21 cellular contexts compared by ENCODE assay signal in genomic region chrX:144327515-144327914, GRCh38.
DNase-seq lines count a peak whose midpoint lies in the region; ATAC-seq and TF ChIP-seq lines count a peak whose summit lies in the region.
"Had no signal": no experiment of that assay in that cellular context is flagged by ENCODE, and none has a peak within 500 bp of the region (broad histone marks: within the 10 kb centered on the region; RNA-seq: fewer than 3 reads in every experiment).

No MANE protein-coding gene starts in this region.

- H3K9me3 Mint-ChIP-seq in CD8-positive, alpha-beta T cell: no peaks in the 10 kb centered on the region

- H3K9me3 ChIP-seq in mammary epithelial cell (replicated peaks; ENCODE audit: insufficient read depth, low read length) (peaks cover 2% of the 10 kb centered on the region), breast epithelium (no peaks in the 10 kb centered on the region), PC-3 (ENCODE audit: low read length) (no peaks in the 10 kb centered on the region)
- no peaks in the 10 kb centered on the region for H3K9me3 ChIP-seq in CD8-positive, alpha-beta T cell (ENCODE audit: low read length)
- H3K9me3 ChIP-seq: A549, MG63, SJSA1 had no signal

- H3K4me1 ChIP-seq in mammary epithelial cell (ENCODE audit: insufficient read depth, low read length): no peaks in the 10 kb centered on the region
- H3K4me1 ChIP-seq in breast epithelium: no peaks in the 10 kb centered on the region
- peaks cover 11% of the 10 kb centered on the region; the same call in 1 of the 2 replicates for H3K4me1 ChIP-seq in PC-3 (ENCODE audit: insufficient read depth, low read length)
- H3K4me1 ChIP-seq in CD8-positive, alpha-beta T cell (ENCODE audit: insufficient read depth, low read length): no peaks in the 10 kb centered on the region
- H3K4me1 ChIP-seq: A549, SJSA1 had no signal

- in situ Hi-C loops in mammary epithelial cell (cut with MboI; ENCODE audit: low sequenced_read_pairs in 2 of 2): no loop called here

- H3K79me2 ChIP-seq in mammary epithelial cell (ENCODE audit: insufficient read depth, low read length) (no peaks in the 10 kb centered on the region), PC-3 (ENCODE audit: low read length) (no peaks in the 10 kb centered on the region)

- H3K4me3 ChIP-seq in mammary epithelial cell (replicated peaks in 1 of 3; ENCODE audit: insufficient read depth in 1 of 3, low read depth in 2 of 3, low read length in 3 of 3): no peak overlapping the region
- no peak overlapping the region for H3K4me3 ChIP-seq in breast epithelium
- no peak overlapping the region for H3K4me3 ChIP-seq in PC-3 (ENCODE audit: low read length)
- no peak overlapping the region for H3K4me3 ChIP-seq in CD8-positive, alpha-beta T cell (ENCODE audit: low read depth, low read length)
- H3K4me3 ChIP-seq: A549, MG63, PC-9, SJSA1 had no signal

- no peak overlapping the region for H3K27ac Mint-ChIP-seq in CD8-positive, alpha-beta T cell

- CTCF ChIA-PET in mammary epithelial cell (lab: Charles Lee; ENCODE audit: low non-redundant PET): interaction anchor here (0.6 kb wide), 1 partner anchor 9 kb away, joined by 8 read pairs; no protein-coding TSS in a partner anchor
- CTCF ChIA-PET in PC-3 (lab: Charles Lee): no interaction called here
- CTCF ChIA-PET in CD8-positive, alpha-beta T cell (lab: Charles Lee): no interaction called here

- H3K4me1 Mint-ChIP-seq in CD8-positive, alpha-beta T cell (ENCODE audit: low read depth): no peaks in the 10 kb centered on the region

- dilution Hi-C loops in mammary epithelial cell (cut with HindIII; ENCODE audit: low sequenced_read_pairs): no loop called here

- no TSS peak for BruUV-seq in mammary epithelial cell (replicated peaks; lab: Mats Ljungman, UMichigan)
- no TSS peak for BruUV-seq in PC-3 (replicated peaks; lab: Mats Ljungman, UMichigan)

- intact Hi-C loops in mammary epithelial cell (cut with micrococcal nuclease) (no loop called here), breast epithelium (cut with DNase I; ENCODE audit: low total_unique reads) (no loop called here), PC-3 (cut with micrococcal nuclease) (no loop called here)
- intact Hi-C loops in CD8-positive, alpha-beta T cell (cut with DNase I, micrococcal nuclease): no loop called here

- no peak overlapping the region for H3K9ac ChIP-seq in mammary epithelial cell (ENCODE audit: insufficient read depth, low read length)
- H3K9ac ChIP-seq in PC-3 (ENCODE audit: low read length): no peak overlapping the region

- peak; percentile 58 for ATAC-seq in PC-3
- ATAC-seq in HG03520 (IDR thresholded peaks at IDR 0.05; ENCODE audit: unreplicated experiment): no peak
- ATAC-seq in CD8-positive, alpha-beta T cell: no peak
- ATAC-seq in GM21367 (IDR thresholded peaks at IDR 0.05; ENCODE audit: unreplicated experiment): no peak
- ATAC-seq: A549, HCT116, HepG2 had no signal

- no peak for TF ChIP-seq POLR2A in breast epithelium (IDR thresholded peaks at IDR 0.05)

- H3K4me3 Mint-ChIP-seq in CD8-positive, alpha-beta T cell: no peak overlapping the region

- H3K27me3 Mint-ChIP-seq in CD8-positive, alpha-beta T cell (ENCODE audit: low read depth): no peaks in the 10 kb centered on the region

- H2AFZ ChIP-seq in mammary epithelial cell (ENCODE audit: low read depth, low read length) (no peak overlapping the region), PC-3 (ENCODE audit: low read length) (no peak overlapping the region)
- H2AFZ ChIP-seq: PC-9 had no signal

- no peaks in the 10 kb centered on the region for H3K27me3 ChIP-seq in mammary epithelial cell (ENCODE audit: insufficient read depth, low read length)
- no peaks in the 10 kb centered on the region for H3K27me3 ChIP-seq in breast epithelium
- no peaks in the 10 kb centered on the region for H3K27me3 ChIP-seq in PC-3 (ENCODE audit: low read length)
- no peaks in the 10 kb centered on the region for H3K27me3 ChIP-seq in CD8-positive, alpha-beta T cell (ENCODE audit: insufficient read depth, low read length)
- H3K27me3 ChIP-seq: MG63, SJSA1 had no signal

- DNase-seq in mammary epithelial cell (peak; percentile 3), breast epithelium (ENCODE audit: low spot score in 2 of 2) (no peak), PC-3 (peak; percentile 47), middle frontal gyrus (ENCODE audit: extremely low spot score, low spot score) (peak; percentile 22), cerebellum (ENCODE audit: low spot score) (no peak)
- no peak for DNase-seq in CD8-positive, alpha-beta T cell
- DNase-seq: EL, KG1, MG63, NCI-H1105 treated with DMSO at 0.1 percent for 48 hours, NCI-H187 treated with DMSO at 0.1 percent for 48 hours, NCI-H446, NCI-H748 treated with DMSO at 0.1 percent for 48 hours, PC-9 had no signal

- H3K36me3 ChIP-seq in mammary epithelial cell (ENCODE audit: insufficient read depth, low read length) (no peaks in the 10 kb centered on the region), breast epithelium (no peaks in the 10 kb centered on the region), PC-3 (ENCODE audit: low read depth, low read length) (no peaks in the 10 kb centered on the region)
- H3K36me3 ChIP-seq in CD8-positive, alpha-beta T cell (ENCODE audit: insufficient read depth, low read length): no peaks in the 10 kb centered on the region
- H3K36me3 ChIP-seq: MG63, SJSA1 had no signal

- no peaks in the 10 kb centered on the region for H4K20me1 ChIP-seq in mammary epithelial cell (ENCODE audit: insufficient read depth, low read length)
- H4K20me1 ChIP-seq in PC-3 (ENCODE audit: low read length): no peaks in the 10 kb centered on the region

- H3K36me3 Mint-ChIP-seq in CD8-positive, alpha-beta T cell: no peaks in the 10 kb centered on the region

- no peaks in the 10 kb centered on the region for H3K9me2 ChIP-seq in PC-3 (replicated peaks; ENCODE audit: low read length)

- no peak overlapping the region for H3K4me2 ChIP-seq in mammary epithelial cell (ENCODE audit: insufficient read depth, low read depth, low read length)
- peak overlapping the region; percentile 1; the same call in 1 of the 2 replicates for H3K4me2 ChIP-seq in PC-3 (ENCODE audit: low read length)
- H3K4me2 ChIP-seq: A549, PC-9 had no signal

- 38% methylated on average over 4 of the region's 4 CpGs for WGBS in mammary epithelial cell (ENCODE audit: low coverage, missing lambda C conversion rate)

- H3K27ac ChIP-seq in mammary epithelial cell (ENCODE audit: insufficient read depth, low read depth, low read length): no peak overlapping the region
- H3K27ac ChIP-seq in breast epithelium: no peak overlapping the region
- peak overlapping the region; percentile 16; the same call in 1 of the 2 replicates for H3K27ac ChIP-seq in PC-3 (ENCODE audit: low read length)
- no peak overlapping the region for H3K27ac ChIP-seq in CD8-positive, alpha-beta T cell (ENCODE audit: low read depth, low read length)
- H3K27ac ChIP-seq: A549, C4-2B, PC-9, SJSA1 had no signal

- TF ChIP-seq CTCF in mammary epithelial cell (conservative IDR thresholded peaks at IDR 0.05 in 1 of 2, IDR thresholded peaks at IDR 0.05 in 1 of 2; ENCODE audit: extremely low read depth in 1 of 2, insufficient read depth in 1 of 2, low read depth in 1 of 2, low read length in 2 of 2) (no peak), breast epithelium (IDR thresholded peaks at IDR 0.05) (no peak), PC-3 (conservative IDR thresholded peaks at IDR 0.05; ENCODE audit: low read depth, low read length) (no peak)
- TF ChIP-seq CTCF in CD8-positive, alpha-beta T cell (IDR thresholded peaks at IDR 0.05): no peak

- no peaks in the 10 kb centered on the region for H3F3A ChIP-seq in PC-3 (ENCODE audit: low read length, unreplicated experiment)

- POLR2A ChIA-PET in PC-3 (lab: Charles Lee; ENCODE audit: unreplicated experiment): interaction anchor here (0.6 kb wide), 1 partner anchor 41 kb away, joined by 5 read pairs; no protein-coding TSS in a partner anchor
- POLR2A ChIA-PET in CD8-positive, alpha-beta T cell (lab: Charles Lee): no interaction called here

Comparison
In these comparisons a context has a peak if more than half of its experiments do, and no peak if none do; other contexts are left out.
1. DNase-seq: peak in mammary epithelial cell (single experiment), PC-3 (single experiment) and middle frontal gyrus (single experiment); none in breast epithelium (0 of 2), CD8-positive, alpha-beta T cell (0 of 7) and cerebellum (single experiment).